ENCODE assay signal across 18 cellular contexts in the genomic region with DNA sequence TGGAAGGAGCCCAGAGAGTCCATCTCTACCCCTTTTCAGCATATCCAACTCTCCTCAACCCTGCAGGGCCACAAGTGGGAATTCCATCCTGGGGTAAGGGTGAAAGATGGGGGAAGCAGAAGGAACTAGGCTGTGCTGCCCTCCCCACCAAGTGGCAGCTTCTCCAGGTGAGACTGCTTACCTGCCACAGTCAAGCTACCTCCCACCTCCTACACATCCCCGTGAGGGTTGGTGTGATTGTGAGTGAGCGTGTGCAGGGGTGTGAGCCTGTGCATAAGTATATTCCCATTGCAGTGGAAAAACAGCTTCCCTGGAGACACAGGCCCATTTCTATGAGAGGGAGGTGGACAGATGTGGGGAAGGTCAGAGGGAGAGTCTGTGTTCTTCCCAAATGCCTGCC.
DNase-seq lines count a peak whose midpoint lies in the region; ATAC-seq lines count a peak whose summit lies in the region.
"Had no signal": no experiment of that assay in that cellular context is flagged by ENCODE, and none has a peak within 500 bp of the region (broad histone marks: within the 10 kb centered on the region; RNA-seq: fewer than 3 reads in every experiment).

No MANE protein-coding gene starts in this region.

- no peak overlapping the region for H3K4ac ChIP-seq in mesenchymal stem cell (ENCODE audit: low read depth in 1 of 2, low read length in 2 of 2)

- DNase-seq in Right ventricle myocardium inferior (ENCODE audit: missing footprints) (peak; percentile 26), cardiac septum (ENCODE audit: low spot score) (no peak), mesenchymal stem cell (no peak), posterior vena cava (ENCODE audit: low spot score) (peak; percentile 38), ACHN (no peak)
- DNase-seq in stimulated activated CD4-positive, alpha-beta T cell treated with anti-CD3 and anti-CD28 coated beads, Interleukin-4, amount 100 ng/mL, for 1 hour: no peak
- DNase-seq: C1 segment of cervical spinal cord; Caco-2; Calu3; CD4-positive, alpha-beta T cell; CD8-positive, alpha-beta T cell; DMS79 treated with DMSO at 0.1 percent for 48 hours; GF-D8 had no signal

- no CpG with 5 or more reads among the region's 2 CpGs for WGBS in mesenchymal stem cell

- no peak overlapping the region for H2BK12ac ChIP-seq in mesenchymal stem cell (ENCODE audit: low read length in 2 of 2)

- in situ Hi-C loops in ACHN (cut with HindIII; ENCODE audit: low pct_ligation_motif_present, low pct_unique_long_range_greater_than_20kb, low sequenced_read_pairs): no loop called here

- intact Hi-C loops in Right ventricle myocardium inferior (cut with DNase I): no loop called here
- intact Hi-C loops in cardiac septum (cut with DNase I): no loop called here
- intact Hi-C loops in posterior vena cava (cut with DNase I): no loop called here

- H2BK5ac ChIP-seq in mesenchymal stem cell (ENCODE audit: low read depth, low read length, poor library complexity, severe bottlenecking): no peak overlapping the region

- no peak overlapping the region for H2BK15ac ChIP-seq in mesenchymal stem cell (ENCODE audit: low read depth, poor library complexity, severe bottlenecking)

- no peaks in the 10 kb centered on the region for H3K27me3 ChIP-seq in mesenchymal stem cell (ENCODE audit: control insufficient read depth in 1 of 2, insufficient read depth in 1 of 2, low read length in 2 of 2)
- H3K27me3 ChIP-seq: BE2C, BLaER1 had no signal

- no peak for ATAC-seq in Right ventricle myocardium inferior
- no peak for ATAC-seq in HG02970 (IDR thresholded peaks at IDR 0.05; ENCODE audit: low FRiP score, unreplicated experiment)
- ATAC-seq: A549; CD8-positive, alpha-beta T cell had no signal

- no peak overlapping the region for H3K4me3 ChIP-seq in mesenchymal stem cell (ENCODE audit: insufficient read depth in 1 of 2, low read depth in 1 of 2, low read length in 2 of 2)
- H3K4me3 ChIP-seq: A549, BLaER1 had no signal

- no peak overlapping the region for H3K4me2 ChIP-seq in mesenchymal stem cell (ENCODE audit: low read length, poor library complexity, severe bottlenecking)
- H3K4me2 ChIP-seq: A549, BLaER1 had no signal

- H4K8ac ChIP-seq in mesenchymal stem cell (ENCODE audit: low read length): no peak overlapping the region

- no peaks in the 10 kb centered on the region for H3K79me1 ChIP-seq in mesenchymal stem cell (replicated peaks; ENCODE audit: low read length, poor library complexity, severe bottlenecking)

- H4K91ac ChIP-seq in mesenchymal stem cell (ENCODE audit: low read length): peak overlapping the region; percentile 60

- no peak overlapping the region for H3K18ac ChIP-seq in mesenchymal stem cell (ENCODE audit: low read depth in 1 of 2, low read length in 2 of 2)

- H3K9me3 ChIP-seq in mesenchymal stem cell (ENCODE audit: control insufficient read depth, low read length): no peaks in the 10 kb centered on the region
- H3K9me3 ChIP-seq: A549, BE2C, BLaER1, Caco-2 had no signal

- no peak overlapping the region for H2BK120ac ChIP-seq in mesenchymal stem cell (ENCODE audit: low read depth, low read length)

- no peaks in the 10 kb centered on the region for H3K4me1 ChIP-seq in mesenchymal stem cell (ENCODE audit: control insufficient read depth, insufficient read depth, low read depth, low read length)
- H3K4me1 ChIP-seq: A549, BLaER1, Caco-2 had no signal

- H3K9ac ChIP-seq in mesenchymal stem cell (ENCODE audit: low read length): no peak overlapping the region
- H3K9ac ChIP-seq: BLaER1 had no signal

- H3K14ac ChIP-seq in mesenchymal stem cell (ENCODE audit: low read length in 2 of 2): no peak overlapping the region

- H3K23ac ChIP-seq in mesenchymal stem cell (ENCODE audit: low read length in 2 of 2): no peak overlapping the region

- peaks cover 0 to 59% of the 10 kb centered on the region in 2 experiments for H3K36me3 ChIP-seq in mesenchymal stem cell (ENCODE audit: control insufficient read depth in 1 of 2, insufficient read depth in 2 of 2, low read depth in 1 of 2, low read length in 2 of 2)
- H3K36me3 ChIP-seq: BLaER1 had no signal

- no peak overlapping the region for H2AFZ ChIP-seq in mesenchymal stem cell (ENCODE audit: low read depth, low read length)

- no peak overlapping the region for H3K27ac ChIP-seq in mesenchymal stem cell (ENCODE audit: low read length, poor library complexity, severe bottlenecking)
- H3K27ac ChIP-seq: 22Rv1, A549, BLaER1 had no signal

- no peak overlapping the region for H2AK5ac ChIP-seq in mesenchymal stem cell (ENCODE audit: low read length, severe bottlenecking)

Comparison
In these comparisons a context has a peak if more than half of its experiments do, and no peak if none do; other contexts are left out.
1. DNase-seq: peak in Right ventricle myocardium inferior (single experiment) and posterior vena cava (single experiment); none in cardiac septum (single experiment), mesenchymal stem cell (single experiment), stimulated activated CD4-positive, alpha-beta T cell treated with anti-CD3 and anti-CD28 coated beads, Interleukin-4, amount 100 ng/mL, for 1 hour (single experiment) and ACHN (single experiment).